Comparison of ENCODE assay signal across 22 cellular contexts in the genomic region with DNA sequence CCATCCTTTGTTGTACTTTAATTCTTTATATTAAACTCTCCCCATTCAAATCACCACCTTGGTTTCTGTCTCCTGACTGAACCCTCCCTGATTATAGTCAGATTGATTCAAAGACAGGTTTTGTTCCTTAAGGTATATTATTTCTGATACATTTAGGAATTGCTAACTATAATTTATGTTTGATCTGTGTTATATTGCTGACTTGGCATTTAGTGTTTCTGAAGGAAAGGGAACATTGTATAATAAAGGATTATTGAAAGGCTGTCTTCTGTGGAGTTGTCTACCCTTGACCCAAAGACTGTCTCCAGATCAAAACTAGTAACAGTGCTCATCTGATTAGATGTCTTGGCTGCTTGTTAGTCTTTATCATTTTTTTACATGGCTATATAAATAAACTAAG.
"Had no signal": no experiment of that assay in that cellular context is flagged by ENCODE, and none has a peak within 500 bp of the region (broad histone marks: within the 10 kb centered on the region; RNA-seq: fewer than 3 reads in every experiment).

No MANE protein-coding gene starts in this region.

- DNase-seq: activated CD4-positive, alpha-beta T cell treated with anti-CD3 and anti-CD28 coated beads, Interleukin-2, amount 50 U/mL, for 48 hours; activated CD4-positive, CD25-positive, alpha-beta regulatory T cell treated with anti-CD3 and anti-CD28 coated beads, Interleukin-2, amount 50 U/mL, for 72 hours; activated gamma-delta T cell; activated T-cell treated with anti-CD3 and anti-CD28 coated beads, Interleukin-2, amount 50 U/mL, for 24 hours; brain microvascular endothelial cell; cerebellar nuclear complex; effector memory CD4-positive, alpha-beta T cell; gastrocnemius medialis; heart right ventricle; left lung; mammary epithelial cell; mucosa of descending colon; naive thymus-derived CD4-positive, alpha-beta T cell; stimulated activated CD4-positive, alpha-beta T cell treated with anti-CD3 and anti-CD28 coated beads, Interleukin-4, amount 100 ng/mL, for 24 hours; stimulated activated naive CD4-positive, alpha-beta T cell; substantia nigra; uterus had no signal

- H3K27me3 ChIP-seq: brain microvascular endothelial cell, gastrocnemius medialis, heart right ventricle, left lung, tibial nerve, uterus had no signal

- H3K4me3 ChIP-seq: gastrocnemius medialis, heart right ventricle, left lung, mucosa of descending colon, skin epidermis, tibial nerve, uterus had no signal

- ATAC-seq: gastrocnemius medialis; heart right ventricle; left lung; mucosa of descending colon; naive thymus-derived CD4-positive, alpha-beta T cell had no signal

- FAIRE-seq: islet of Langerhans had no signal

- H3K4me1 ChIP-seq: gastrocnemius medialis, left lung, tibial nerve, uterus had no signal

- H3K9me3 ChIP-seq: gastrocnemius medialis, heart right ventricle, left lung, mucosa of descending colon, tibial nerve, uterus had no signal

- H3K27ac ChIP-seq: brain microvascular endothelial cell, gastrocnemius medialis, heart right ventricle, left lung, skin epidermis, tibial nerve, uterus had no signal

- H3K9me3 Mint-ChIP-seq: activated T-cell treated with anti-CD3 and anti-CD28 coated beads, Interleukin-2, amount 50 U/mL, for 24 hours; dendritic cell treated with granulocyte-macrophage colony-stimulating factor and Interleukin-4, amounts not matched to agents 40 ng/mL and 50 ng/mL, for 4 days; naive thymus-derived CD4-positive, alpha-beta T cell had no signal

- H3K27me3 Mint-ChIP-seq: activated naive CD8-positive, alpha-beta T cell; activated T-cell treated with anti-CD3 and anti-CD28 coated beads, Interleukin-2, amount 50 U/mL, for 24 hours; dendritic cell treated with granulocyte-macrophage colony-stimulating factor and Interleukin-4, amounts not matched to agents 40 ng/mL and 50 ng/mL, for 4 days; naive thymus-derived CD4-positive, alpha-beta T cell had no signal

- H3K4me3 Mint-ChIP-seq: activated naive CD8-positive, alpha-beta T cell; activated T-cell treated with anti-CD3 and anti-CD28 coated beads, Interleukin-2, amount 50 U/mL, for 24 hours; dendritic cell treated with granulocyte-macrophage colony-stimulating factor and Interleukin-4, amounts not matched to agents 40 ng/mL and 50 ng/mL, for 4 days had no signal

- H3K27ac Mint-ChIP-seq: activated naive CD8-positive, alpha-beta T cell; activated T-cell treated with anti-CD3 and anti-CD28 coated beads, Interleukin-2, amount 50 U/mL, for 24 hours; dendritic cell treated with granulocyte-macrophage colony-stimulating factor and Interleukin-4, amounts not matched to agents 40 ng/mL and 50 ng/mL, for 4 days had no signal

- H3K36me3 ChIP-seq: brain microvascular endothelial cell, gastrocnemius medialis, tibial nerve, uterus had no signal
